Comparison of ENCODE assay signal across 1 cellular context in genomic region chr17:45293413-45294211, GRCh38.
TF ChIP-seq lines count a peak whose summit lies in the region.

No MANE protein-coding gene starts in this region.

TF ChIP-seq in HepG2, 621 proteins besides CTCF, POLR2A, EP300 and RAD21 (continued from another document and continues in another):
- TF ChIP-seq SKI (IDR thresholded peaks at IDR 0.05; ENCODE audit: partially characterized antibody) = peak; percentile 52
- TF ChIP-seq, protein P1, sequence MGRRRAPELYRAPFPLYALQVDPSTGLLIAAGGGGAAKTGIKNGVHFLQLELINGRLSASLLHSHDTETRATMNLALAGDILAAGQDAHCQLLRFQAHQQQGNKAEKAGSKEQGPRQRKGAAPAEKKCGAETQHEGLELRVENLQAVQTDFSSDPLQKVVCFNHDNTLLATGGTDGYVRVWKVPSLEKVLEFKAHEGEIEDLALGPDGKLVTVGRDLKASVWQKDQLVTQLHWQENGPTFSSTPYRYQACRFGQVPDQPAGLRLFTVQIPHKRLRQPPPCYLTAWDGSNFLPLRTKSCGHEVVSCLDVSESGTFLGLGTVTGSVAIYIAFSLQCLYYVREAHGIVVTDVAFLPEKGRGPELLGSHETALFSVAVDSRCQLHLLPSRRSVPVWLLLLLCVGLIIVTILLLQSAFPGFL (CRISPR knock-in tag; IDR thresholded peaks at IDR 0.05) = no peak
- TF ChIP-seq TSC22D2 (CRISPR knock-in tag; IDR thresholded peaks at IDR 0.05; ENCODE audit: borderline replicate concordance) = no peak
- TF ChIP-seq KLF15 (CRISPR knock-in tag; IDR thresholded peaks at IDR 0.05; ENCODE audit: borderline replicate concordance) = no peak
- TF ChIP-seq CBX5 (CRISPR knock-in tag; IDR thresholded peaks at IDR 0.05; ENCODE audit: borderline replicate concordance) = no peak
- TF ChIP-seq ZNF576 (CRISPR knock-in tag; IDR thresholded peaks at IDR 0.05) = peak; percentile 61; the same call in 1 of the 2 replicates
- no peak for TF ChIP-seq SMARCE1 (IDR thresholded peaks at IDR 0.05; ENCODE audit: borderline replicate concordance)
- TF ChIP-seq, protein P2, sequence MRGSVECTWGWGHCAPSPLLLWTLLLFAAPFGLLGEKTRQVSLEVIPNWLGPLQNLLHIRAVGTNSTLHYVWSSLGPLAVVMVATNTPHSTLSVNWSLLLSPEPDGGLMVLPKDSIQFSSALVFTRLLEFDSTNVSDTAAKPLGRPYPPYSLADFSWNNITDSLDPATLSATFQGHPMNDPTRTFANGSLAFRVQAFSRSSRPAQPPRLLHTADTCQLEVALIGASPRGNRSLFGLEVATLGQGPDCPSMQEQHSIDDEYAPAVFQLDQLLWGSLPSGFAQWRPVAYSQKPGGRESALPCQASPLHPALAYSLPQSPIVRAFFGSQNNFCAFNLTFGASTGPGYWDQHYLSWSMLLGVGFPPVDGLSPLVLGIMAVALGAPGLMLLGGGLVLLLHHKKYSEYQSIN (CRISPR knock-in tag; IDR thresholded peaks at IDR 0.05; ENCODE audit: borderline replicate concordance) = no peak
- no peak for TF ChIP-seq ZNF800 (CRISPR knock-in tag; IDR thresholded peaks at IDR 0.05)
- TF ChIP-seq ZNF580 (CRISPR knock-in tag; IDR thresholded peaks at IDR 0.05; ENCODE audit: borderline replicate concordance, low read depth) = no peak
- no peak for TF ChIP-seq POLR2AphosphoS5 (IDR thresholded peaks at IDR 0.05; ENCODE audit: low read depth, low read length)
- no peak for TF ChIP-seq ZNF7 (CRISPR knock-in tag; IDR thresholded peaks at IDR 0.05)
- 0 out of 2 replicates have a peak, but pooled peaks have one; percentile 1 for TF ChIP-seq SMC3 (IDR thresholded peaks at IDR 0.05; ENCODE audit: low read length)
- no peak for TF ChIP-seq ZXDC (CRISPR knock-in tag; IDR thresholded peaks at IDR 0.05)
- no peak; the same call in 1 of the 2 replicates for TF ChIP-seq MAFF (IDR thresholded peaks at IDR 0.05; ENCODE audit: low read depth, low read length)
- no peak for TF ChIP-seq IKZF4 (CRISPR knock-in tag; IDR thresholded peaks at IDR 0.05; ENCODE audit: borderline replicate concordance, low read depth, not compliant biosample characterization)
- TF ChIP-seq CAMTA2 (CRISPR knock-in tag; IDR thresholded peaks at IDR 0.05; ENCODE audit: borderline replicate concordance) = 0 out of 2 replicates have a peak, but pooled peaks have one; percentile 22
- no peak for TF ChIP-seq PBX3 (CRISPR knock-in tag; IDR thresholded peaks at IDR 0.05; ENCODE audit: borderline replicate concordance)
- TF ChIP-seq ZNF235 (CRISPR knock-in tag; IDR thresholded peaks at IDR 0.05; ENCODE audit: borderline replicate concordance) = no peak
- TF ChIP-seq ZNF335 (CRISPR knock-in tag; IDR thresholded peaks at IDR 0.05) = no peak
- no peak for TF ChIP-seq ADNP (CRISPR knock-in tag; IDR thresholded peaks at IDR 0.05)
- no peak for TF ChIP-seq FOXA3 (CRISPR knock-in tag; IDR thresholded peaks at IDR 0.05)
- TF ChIP-seq ZNF768 (CRISPR knock-in tag; IDR thresholded peaks at IDR 0.05) = peak; percentile 33; the same call in 1 of the 2 replicates
- TF ChIP-seq NFIB (CRISPR knock-in tag; IDR thresholded peaks at IDR 0.05; ENCODE audit: borderline replicate concordance) = peak; percentile 91; the same call in 1 of the 2 replicates
- TF ChIP-seq NKX3-1 (CRISPR knock-in tag; IDR thresholded peaks at IDR 0.05) = no peak
- no peak for TF ChIP-seq CREBL2 (CRISPR knock-in tag; IDR thresholded peaks at IDR 0.05; ENCODE audit: borderline replicate concordance)
- no peak for TF ChIP-seq ZNF776 (CRISPR knock-in tag; IDR thresholded peaks at IDR 0.05)
- TF ChIP-seq PHF5A (CRISPR knock-in tag; IDR thresholded peaks at IDR 0.05; ENCODE audit: low read depth, unreplicated experiment) = no peak
- peak; percentile 83 for TF ChIP-seq MAX (IDR thresholded peaks at IDR 0.05)
- 0 out of 2 replicates have a peak, but pooled peaks have one; percentile 27 for TF ChIP-seq EHMT2 (IDR thresholded peaks at IDR 0.05; ENCODE audit: borderline replicate concordance, low read depth, low read length)
- TF ChIP-seq FLYWCH1 (CRISPR knock-in tag; IDR thresholded peaks at IDR 0.05) = no peak
- no peak for TF ChIP-seq ZSCAN9 (CRISPR knock-in tag; IDR thresholded peaks at IDR 0.05; ENCODE audit: borderline replicate concordance)
- TF ChIP-seq ZNF839 (CRISPR knock-in tag; IDR thresholded peaks at IDR 0.05; ENCODE audit: borderline replicate concordance) = peak; percentile 14; the same call in 1 of the 2 replicates
- TF ChIP-seq PTBP1 (IDR thresholded peaks at IDR 0.05; ENCODE audit: low read depth, low read length, poor library complexity, severe bottlenecking) = no peak
- no peak for TF ChIP-seq ZNF616 (CRISPR knock-in tag; IDR thresholded peaks at IDR 0.05; ENCODE audit: low read depth)
- TF ChIP-seq HDAC2 (CRISPR knock-in tag; IDR thresholded peaks at IDR 0.05) = 0 out of 2 replicates have a peak, but pooled peaks have one; percentile 41
- no peak for TF ChIP-seq CCAR2 (optimal IDR thresholded peaks at IDR 0.05; ENCODE audit: low read depth, low read length)
- no peak; the same call in 1 of the 2 replicates for TF ChIP-seq ZNF746 (CRISPR knock-in tag; IDR thresholded peaks at IDR 0.05)
- TF ChIP-seq ZNF530 (CRISPR knock-in tag; IDR thresholded peaks at IDR 0.05; ENCODE audit: low read depth) = no peak
- no peak for TF ChIP-seq SP1 (IDR thresholded peaks at IDR 0.05)
- no peak for TF ChIP-seq SP1 (CRISPR knock-in tag; IDR thresholded peaks at IDR 0.05)
- TF ChIP-seq SMAD9 (CRISPR knock-in tag; IDR thresholded peaks at IDR 0.05) = no peak
- TF ChIP-seq, protein P3, sequence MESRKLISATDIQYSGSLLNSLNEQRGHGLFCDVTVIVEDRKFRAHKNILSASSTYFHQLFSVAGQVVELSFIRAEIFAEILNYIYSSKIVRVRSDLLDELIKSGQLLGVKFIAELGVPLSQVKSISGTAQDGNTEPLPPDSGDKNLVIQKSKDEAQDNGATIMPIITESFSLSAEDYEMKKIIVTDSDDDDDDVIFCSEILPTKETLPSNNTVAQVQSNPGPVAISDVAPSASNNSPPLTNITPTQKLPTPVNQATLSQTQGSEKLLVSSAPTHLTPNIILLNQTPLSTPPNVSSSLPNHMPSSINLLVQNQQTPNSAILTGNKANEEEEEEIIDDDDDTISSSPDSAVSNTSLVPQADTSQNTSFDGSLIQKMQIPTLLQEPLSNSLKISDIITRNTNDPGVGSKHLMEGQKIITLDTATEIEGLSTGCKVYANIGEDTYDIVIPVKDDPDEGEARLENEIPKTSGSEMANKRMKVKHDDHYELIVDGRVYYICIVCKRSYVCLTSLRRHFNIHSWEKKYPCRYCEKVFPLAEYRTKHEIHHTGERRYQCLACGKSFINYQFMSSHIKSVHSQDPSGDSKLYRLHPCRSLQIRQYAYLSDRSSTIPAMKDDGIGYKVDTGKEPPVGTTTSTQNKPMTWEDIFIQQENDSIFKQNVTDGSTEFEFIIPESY (CRISPR knock-in tag; IDR thresholded peaks at IDR 0.05) = no peak
- no peak for TF ChIP-seq ZNF75D (CRISPR knock-in tag; IDR thresholded peaks at IDR 0.05; ENCODE audit: borderline replicate concordance)
- TF ChIP-seq ZNF225 (CRISPR knock-in tag; IDR thresholded peaks at IDR 0.05) = no peak
- TF ChIP-seq, protein P4, sequence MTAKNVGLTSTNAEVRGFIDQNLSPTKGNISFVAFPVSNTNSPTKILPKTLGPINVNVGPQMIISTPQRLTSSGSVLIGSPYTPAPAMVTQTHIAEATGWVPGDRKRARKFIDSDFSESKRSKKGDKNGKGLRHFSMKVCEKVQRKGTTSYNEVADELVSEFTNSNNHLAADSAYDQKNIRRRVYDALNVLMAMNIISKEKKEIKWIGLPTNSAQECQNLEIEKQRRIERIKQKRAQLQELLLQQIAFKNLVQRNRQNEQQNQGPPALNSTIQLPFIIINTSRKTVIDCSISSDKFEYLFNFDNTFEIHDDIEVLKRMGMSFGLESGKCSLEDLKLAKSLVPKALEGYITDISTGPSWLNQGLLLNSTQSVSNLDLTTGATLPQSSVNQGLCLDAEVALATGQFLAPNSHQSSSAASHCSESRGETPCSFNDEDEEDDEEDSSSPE (CRISPR knock-in tag; IDR thresholded peaks at IDR 0.05) = 0 out of 2 replicates have a peak, but pooled peaks have one; percentile 18
- no peak for TF ChIP-seq ZNF614 (CRISPR knock-in tag; IDR thresholded peaks at IDR 0.05; ENCODE audit: borderline replicate concordance)
- TF ChIP-seq HOXA3 (CRISPR knock-in tag; IDR thresholded peaks at IDR 0.05) = no peak; the same call in 1 of the 2 replicates
- TF ChIP-seq PRDM10 (CRISPR knock-in tag; IDR thresholded peaks at IDR 0.05; ENCODE audit: low read depth) = no peak
- TF ChIP-seq ZKSCAN8 (CRISPR knock-in tag; IDR thresholded peaks at IDR 0.05; ENCODE audit: borderline replicate concordance) = no peak
- TF ChIP-seq RELA (CRISPR knock-in tag; IDR thresholded peaks at IDR 0.05) = no peak
- TF ChIP-seq ZNF761 (CRISPR knock-in tag; conservative IDR thresholded peaks at IDR 0.05) = no peak
- no peak for TF ChIP-seq SOX13 (IDR thresholded peaks at IDR 0.05)
- TF ChIP-seq SOX13 (CRISPR knock-in tag; conservative IDR thresholded peaks at IDR 0.05 in 1 of 2, IDR thresholded peaks at IDR 0.05 in 1 of 2) = 0 out of 4 replicates have a peak, but pooled peaks of 1 of the 2 experiments have one; percentile 19
- TF ChIP-seq ZSCAN30 (CRISPR knock-in tag; IDR thresholded peaks at IDR 0.05) = no peak
